ENCODE assay signal across 17 cellular contexts in the genomic region with DNA sequence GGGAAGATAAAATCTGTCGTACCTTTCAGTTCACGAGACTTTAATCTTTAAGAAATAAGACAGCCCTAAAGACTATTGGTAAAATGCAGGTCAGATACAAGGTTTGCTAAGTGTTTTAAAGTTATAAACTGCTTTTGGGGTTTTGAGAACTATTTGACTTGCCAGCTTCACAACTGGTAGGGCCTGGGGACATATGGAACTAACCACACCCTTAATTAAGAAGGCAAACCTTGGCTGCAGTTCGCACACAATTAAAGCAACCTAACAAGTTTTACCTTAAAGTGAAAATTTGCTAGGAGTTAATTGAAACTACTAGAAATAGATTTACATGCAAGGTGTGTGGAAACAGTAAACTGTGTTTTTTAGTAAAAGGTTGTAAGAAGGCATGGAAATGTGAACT.
A peak's percentile ranks its signal among the peaks of the same experiment; 100 is the strongest.
DNase-seq lines count a peak whose midpoint lies in the region; ATAC-seq and TF ChIP-seq lines count a peak whose summit lies in the region.
"Had no signal": no experiment of that assay in that cellular context is flagged by ENCODE, and none has a peak within 500 bp of the region (broad histone marks: within the 10 kb centered on the region; RNA-seq: fewer than 3 reads in every experiment).

No MANE protein-coding gene starts in this region.

- H3K9me2 ChIP-seq in PC-9 (ENCODE audit: insufficient read depth) (no peaks in the 10 kb centered on the region), GM23338 (ENCODE audit: insufficient read depth) (0 out of 2 replicates have a peak, but pooled peaks cover 5% of the 10 kb centered on the region)

- DNase-seq in PC-9 = peak in 1 of 2 experiments; percentile 57
- no peak for DNase-seq in uterus
- no peak for DNase-seq in GM23338 (ENCODE audit: low spot score)
- DNase-seq in NOMO-1 (lab: John Stamatoyannopoulos, UW; ENCODE audit: unreplicated experiment in 2 of 2) = no peak
- DNase-seq: Caco-2; CD4-positive, CD25-positive, alpha-beta regulatory T cell; DMS53; H9; NCI-H1417 treated with DMSO at 0.1 percent for 48 hours; NCI-H1930; NCI-H2171; NCI-H446; NCI-H774 had no signal

- H4K20me1 ChIP-seq in PC-9 (ENCODE audit: insufficient read depth) (no peaks in the 10 kb centered on the region), GM23338 (replicated peaks; ENCODE audit: insufficient read depth) (no peaks in the 10 kb centered on the region)

- POLR2A ChIA-PET in PC-9 (lab: Charles Lee; ENCODE audit: unreplicated experiment) = no interaction called here

- H3K4me2 ChIP-seq in PC-9 = peak overlapping the region; percentile 78
- H3K4me2 ChIP-seq in GM23338 = no peak overlapping the region

- H3K4me3 ChIP-seq in PC-9 = peak overlapping the region; percentile 56; the same call in 1 of the 2 replicates
- H3K4me3 ChIP-seq in esophagus (ENCODE audit: low read depth in 1 of 2, low read length in 2 of 2) = no peak overlapping the region
- no peak overlapping the region for H3K4me3 ChIP-seq in uterus
- H3K4me3 ChIP-seq in GM23338 = no peak overlapping the region

- no peak for TF ChIP-seq CTCF in PC-9 (conservative IDR thresholded peaks at IDR 0.05)
- no peak for TF ChIP-seq CTCF in nephron (IDR thresholded peaks at IDR 0.05; ENCODE audit: unreplicated experiment in 3 of 3)
- TF ChIP-seq CTCF in uterus (IDR thresholded peaks at IDR 0.05) = no peak
- no peak for TF ChIP-seq CTCF in GM23338 (conservative IDR thresholded peaks at IDR 0.05; ENCODE audit: low read depth in 2 of 2)

- H3K4me1 ChIP-seq in PC-9 (replicated peaks; ENCODE audit: insufficient read depth) = peaks cover 28% of the 10 kb centered on the region
- peaks cover 0 to 4% of the 10 kb centered on the region in 2 donors for H3K4me1 ChIP-seq in esophagus (ENCODE audit: control insufficient read depth in 2 of 2, insufficient read depth in 2 of 2, low read length in 1 of 2)
- no peaks in the 10 kb centered on the region for H3K4me1 ChIP-seq in uterus
- H3K4me1 ChIP-seq in GM23338 (ENCODE audit: insufficient read depth) = no peaks in the 10 kb centered on the region
- H3K4me1 ChIP-seq: Caco-2 had no signal

- BruUV-seq in PC-9 (replicated peaks; lab: Mats Ljungman, UMichigan) = no TSS peak

- 43 to 65% methylated on average over 3 of the region's 3 CpGs for WGBS in esophagus, 2 donors

- intact Hi-C loops in PC-9 (cut with micrococcal nuclease; ENCODE audit: unreplicated experiment) = loop anchor here (2.0 kb wide), 1 partner anchor 15 kb away; no protein-coding TSS in a partner anchor
- intact Hi-C loops in uterus (cut with DNase I; ENCODE audit: low total_unique reads) = no loop called here

- H3K27me3 Mint-ChIP-seq in nephron (ENCODE audit: low read depth) (no peaks in the 10 kb centered on the region), GM23338 (ENCODE audit: insufficient read depth, low read depth, poor library complexity) (peaks cover 3% of the 10 kb centered on the region)

- peak overlapping the region; percentile 99 for H3K27ac Mint-ChIP-seq in nephron
- no peak overlapping the region for H3K27ac Mint-ChIP-seq in GM23338
- H3K27ac Mint-ChIP-seq: B cell; CD4-positive, CD25-positive, alpha-beta regulatory T cell; H9 had no signal

- H3K4me3 Mint-ChIP-seq in nephron (no peak overlapping the region), GM23338 (no peak overlapping the region)
- H3K4me3 Mint-ChIP-seq: B cell; CD4-positive, CD25-positive, alpha-beta regulatory T cell; H9 had no signal

- peaks cover 14% of the 10 kb centered on the region for H3K4me1 Mint-ChIP-seq in nephron
- peaks cover 3% of the 10 kb centered on the region; the same call in 1 of the 3 replicates for H3K4me1 Mint-ChIP-seq in GM23338
- H3K4me1 Mint-ChIP-seq: CD4-positive, CD25-positive, alpha-beta regulatory T cell had no signal

- H3K27ac ChIP-seq in PC-9 (peak overlapping the region; percentile 63), esophagus (ENCODE audit: low read depth in 2 of 2, low read length in 1 of 2) (peak overlapping the region; percentile 60 to 82), uterus (peak overlapping the region; percentile 57 to 64), GM23338 (ENCODE audit: low read depth) (no peak overlapping the region)

- H3K36me3 Mint-ChIP-seq in nephron (ENCODE audit: low read depth) (no peaks in the 10 kb centered on the region), GM23338 (ENCODE audit: low read depth) (peaks cover 32% of the 10 kb centered on the region)
- H3K36me3 Mint-ChIP-seq: CD4-positive, CD25-positive, alpha-beta regulatory T cell had no signal

- H3F3A ChIP-seq in PC-9 (ENCODE audit: insufficient read depth, low read depth) (peaks cover 22% of the 10 kb centered on the region), GM23338 (replicated peaks; ENCODE audit: low read depth) (no peaks in the 10 kb centered on the region)

- H3K9me3 ChIP-seq in PC-9 (ENCODE audit: insufficient read depth, low read depth) (0 out of 2 replicates have a peak, but pooled peaks cover 4% of the 10 kb centered on the region), esophagus (ENCODE audit: control insufficient read depth in 2 of 2, insufficient read depth in 1 of 2, low read depth in 1 of 2, low read length in 1 of 2) (peaks cover 3 to 5% of the 10 kb centered on the region in 2 donors), uterus (no peaks in the 10 kb centered on the region)
- H3K9me3 ChIP-seq: Caco-2 had no signal

- TF ChIP-seq POLR2A in uterus (IDR thresholded peaks at IDR 0.05) = no peak

- CTCF ChIA-PET in PC-9 (lab: Charles Lee) = no interaction called here

- H3K79me2 ChIP-seq in PC-9 (ENCODE audit: low read depth) (no peaks in the 10 kb centered on the region), GM23338 (replicated peaks; ENCODE audit: insufficient read depth) (no peaks in the 10 kb centered on the region)

- H3K36me3 ChIP-seq in PC-9 (ENCODE audit: low read depth) (no peaks in the 10 kb centered on the region), esophagus (ENCODE audit: control insufficient read depth in 2 of 2, insufficient read depth in 2 of 2, low read length in 1 of 2) (no peaks in the 10 kb centered on the region), uterus (no peaks in the 10 kb centered on the region), GM23338 (ENCODE audit: insufficient read depth) (no peaks in the 10 kb centered on the region; the same call in 1 of the 2 replicates)

- H3K27me3 ChIP-seq in PC-9 (ENCODE audit: insufficient read depth, low read depth) (no peaks in the 10 kb centered on the region), esophagus (ENCODE audit: control insufficient read depth in 1 of 2, insufficient read depth in 2 of 2, low read length in 2 of 2) (no peaks in the 10 kb centered on the region), uterus (no peaks in the 10 kb centered on the region), GM23338 (ENCODE audit: insufficient read depth) (no peaks in the 10 kb centered on the region)

- H2AFZ ChIP-seq in PC-9 (peak overlapping the region; percentile 84), GM23338 (no peak overlapping the region)

- no peak for ATAC-seq in GM23338
- no peak for ATAC-seq in GM19467 (IDR thresholded peaks at IDR 0.05; ENCODE audit: unreplicated experiment)

- H3K9me3 Mint-ChIP-seq in nephron = no peaks in the 10 kb centered on the region
- peaks cover 39% of the 10 kb centered on the region for H3K9me3 Mint-ChIP-seq in GM23338

TF ChIP-seq in GM23338, 12 proteins besides CTCF, POLR2A, EP300 and RAD21:
- TF ChIP-seq NANOG (IDR thresholded peaks at IDR 0.05; ENCODE audit: borderline replicate concordance) (no peak), STAT1 (IDR thresholded peaks at IDR 0.05; ENCODE audit: unreplicated experiment) (no peak)
